In the genomic region with DNA sequence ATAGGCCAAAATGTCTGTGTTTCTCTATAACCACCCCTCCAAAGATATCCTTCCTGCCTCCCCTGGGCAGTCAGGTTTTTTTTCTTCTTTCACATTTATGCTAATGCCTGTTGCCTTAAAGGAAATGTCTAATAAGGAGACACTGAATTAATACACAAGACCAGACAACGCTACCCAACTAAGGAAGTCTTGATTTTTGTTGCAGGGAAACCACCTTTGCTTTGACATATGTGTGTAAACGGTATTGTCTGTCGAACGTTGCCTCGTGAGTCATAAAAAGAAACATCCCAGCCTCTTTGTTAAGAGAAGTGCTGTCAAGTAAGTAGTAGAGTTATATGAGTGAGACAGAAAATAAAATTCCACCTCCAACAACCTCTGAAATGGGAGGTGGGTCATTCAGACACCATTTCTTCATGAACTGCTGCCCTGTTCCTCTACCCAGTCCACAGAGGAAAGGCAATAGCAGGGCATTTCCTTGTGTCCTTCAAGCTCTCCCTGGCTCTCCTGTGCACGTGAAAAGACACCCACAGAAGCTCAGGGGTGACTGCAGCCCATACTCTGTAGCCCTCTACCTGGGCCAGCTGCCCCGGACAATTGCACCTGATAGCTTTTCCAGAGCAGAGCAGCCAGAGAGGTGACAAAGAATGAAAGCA, we compare ENCODE assay signal across 14 cellular contexts. TPM values are rescaled to one million over a fixed set of nuclear protein-coding genes. Genes with fewer than 3 reads are reported as not detected.
DNase-seq lines count a peak whose midpoint lies in the region; ATAC-seq and TF ChIP-seq lines count a peak whose summit lies in the region.
"Had no signal": no experiment of that assay in that cellular context is flagged by ENCODE, and none has a peak within 500 bp of the region (broad histone marks: within the 10 kb centered on the region; RNA-seq: fewer than 3 reads in every experiment).

No MANE protein-coding gene starts in this region.

- H3K9me3 ChIP-seq in Loucy (ENCODE audit: insufficient read depth, low read depth, low read length), result no peaks in the 10 kb centered on the region
- peaks cover 3% of the 10 kb centered on the region for H3K9me3 ChIP-seq in neural cell (ENCODE audit: low read length)
- H3K9me3 ChIP-seq in transverse colon, result peaks cover 0 to 7% of the 10 kb centered on the region in 2 donors

- H3K27me3 Mint-ChIP-seq in activated CD4-positive, alpha-beta T cell treated with anti-CD3 and anti-CD28 coated beads, Interleukin-2, amount 10 ng/mL, durations not matched to agents 7 days and 5 days, result peaks cover 23% of the 10 kb centered on the region

- TF ChIP-seq POLR2A in transverse colon (IDR thresholded peaks at IDR 0.05), result no peak

- H4K20me1 ChIP-seq in Loucy (ENCODE audit: insufficient read depth, low read length, poor library complexity, severe bottlenecking) (no peaks in the 10 kb centered on the region), neural cell (ENCODE audit: insufficient read depth) (no peaks in the 10 kb centered on the region)

- H3K9me3 Mint-ChIP-seq in activated CD4-positive, alpha-beta T cell treated with anti-CD3 and anti-CD28 coated beads, Interleukin-2, amount 10 ng/mL, durations not matched to agents 7 days and 5 days, result peaks cover 10% of the 10 kb centered on the region

- POLR2A ChIA-PET in activated CD4-positive, alpha-beta T cell treated with anti-CD3 and anti-CD28 coated beads, Interleukin-2, amount 10 ng/mL, durations not matched to agents 7 days and 5 days (lab: Charles Lee), result no interaction called here

- CTCF ChIA-PET in activated CD4-positive, alpha-beta T cell treated with anti-CD3 and anti-CD28 coated beads, Interleukin-2, amount 10 ng/mL, durations not matched to agents 7 days and 5 days (lab: Charles Lee), result no interaction called here

- 33 to 49% methylated on average over 5 to 7 of the region's 7 CpGs for WGBS in transverse colon (ENCODE audit: low coverage in 1 of 2), 2 donors

- H3K79me2 ChIP-seq in Loucy (ENCODE audit: insufficient read depth, low read length) (no peaks in the 10 kb centered on the region), neural cell (replicated peaks; ENCODE audit: insufficient read depth, low read length) (no peaks in the 10 kb centered on the region)

- H2AFZ ChIP-seq in Loucy (ENCODE audit: low read length) (peak overlapping the region; percentile 62; the same call in 1 of the 2 replicates), neural cell (ENCODE audit: low read depth, low read length) (no peak overlapping the region)

- H3K36me3 Mint-ChIP-seq in activated CD4-positive, alpha-beta T cell treated with anti-CD3 and anti-CD28 coated beads, Interleukin-2, amount 10 ng/mL, durations not matched to agents 7 days and 5 days (ENCODE audit: low read depth), result peaks cover 9% of the 10 kb centered on the region

- TF ChIP-seq EP300 in neural cell (conservative IDR thresholded peaks at IDR 0.05; ENCODE audit: poor library complexity, severe bottlenecking), result peak; percentile 23
- TF ChIP-seq EP300 in transverse colon (IDR thresholded peaks at IDR 0.05; ENCODE audit: low read depth), result no peak

- H3K4me1 Mint-ChIP-seq in activated CD4-positive, alpha-beta T cell treated with anti-CD3 and anti-CD28 coated beads, Interleukin-2, amount 10 ng/mL, durations not matched to agents 7 days and 5 days, result peaks cover 14% of the 10 kb centered on the region

- DNase-seq in activated CD4-positive, alpha-beta T cell treated with anti-CD3 and anti-CD28 coated beads, Interleukin-2, amount 10 ng/mL, durations not matched to agents 7 days and 5 days, result no peak
- no peak for DNase-seq in activated CD4-positive, alpha-beta T cell treated with anti-CD3 and anti-CD28 coated beads for 1 hour
- DNase-seq in transverse colon (no peak), SKM-1 (lab: John Stamatoyannopoulos, UW; ENCODE audit: unreplicated experiment) (no peak)
- DNase-seq in stimulated activated CD4-positive, alpha-beta T cell treated with anti-CD3 and anti-CD28 coated beads, Interleukin-4, amount 100 ng/mL, for 4 hours, result no peak
- DNase-seq: activated CD8-positive, alpha-beta memory T cell treated with anti-CD3 and anti-CD28 coated beads, Interleukin-2, amount 50 U/mL, for 48 hours; foreskin melanocyte; NCI-H345; psoas muscle had no signal

- in situ Hi-C loops in transverse colon (cut with MboI; ENCODE audit: low pct_ligation_motif_present in 1 of 4, low pct_unique_long_range_greater_than_20kb in 1 of 4, low sequenced_read_pairs in 3 of 4), result loop anchor here (25.0 kb wide), 1 partner anchor 607 kb away; no protein-coding TSS in a partner anchor

- H3K27ac ChIP-seq in neural cell (ENCODE audit: low read length) (no peak overlapping the region), transverse colon (peak overlapping the region in 1 of 4 donors; percentile 53)
- H3K27ac ChIP-seq: psoas muscle had no signal

- intact Hi-C loops in transverse colon (cut with DNase I; ENCODE audit: low total_unique reads), result no loop called here

- TF ChIP-seq CTCF in Loucy (conservative IDR thresholded peaks at IDR 0.05; ENCODE audit: low read length) (no peak), neural cell (IDR thresholded peaks at IDR 0.05; ENCODE audit: poor library complexity, severe bottlenecking) (no peak), transverse colon (IDR thresholded peaks at IDR 0.05) (no peak)

- peak; percentile 88 for ATAC-seq in HG02571 (IDR thresholded peaks at IDR 0.05; ENCODE audit: unreplicated experiment)
- ATAC-seq: psoas muscle had no signal

- H3K27me3 ChIP-seq in Loucy (ENCODE audit: insufficient read depth, low read length, poor library complexity, severe bottlenecking), result no peaks in the 10 kb centered on the region
- no peaks in the 10 kb centered on the region for H3K27me3 ChIP-seq in neural cell (ENCODE audit: insufficient read depth, low read depth, low read length)
- no peaks in the 10 kb centered on the region for H3K27me3 ChIP-seq in transverse colon

- peak overlapping the region; percentile 37 for H3K4me2 ChIP-seq in Loucy (ENCODE audit: low read depth, low read length, poor library complexity, severe bottlenecking)
- no peak overlapping the region for H3K4me2 ChIP-seq in neural cell (ENCODE audit: low read length)

- H3K4me1 ChIP-seq in Loucy (ENCODE audit: insufficient read depth, low read length, poor library complexity, severe bottlenecking), result peaks cover 7% of the 10 kb centered on the region
- peaks cover 0 to 13% (median 0%) of the 10 kb centered on the region in 4 donors for H3K4me1 ChIP-seq in transverse colon
- H3K4me1 ChIP-seq: psoas muscle had no signal

- H3K9me2 ChIP-seq in Loucy (replicated peaks; ENCODE audit: low read depth, low read length) (no peaks in the 10 kb centered on the region), neural cell (ENCODE audit: insufficient read depth, low read length) (no peaks in the 10 kb centered on the region)

- no peak overlapping the region for H3K4me3 Mint-ChIP-seq in activated CD4-positive, alpha-beta T cell treated with anti-CD3 and anti-CD28 coated beads, Interleukin-2, amount 10 ng/mL, durations not matched to agents 7 days and 5 days

- H3K4me3 ChIP-seq in Loucy (ENCODE audit: low read length, poor library complexity, severe bottlenecking), result no peak overlapping the region
- no peak overlapping the region for H3K4me3 ChIP-seq in neural cell (ENCODE audit: low read length)
- no peak overlapping the region for H3K4me3 ChIP-seq in transverse colon
- H3K4me3 ChIP-seq: psoas muscle had no signal

- H3F3A ChIP-seq in Loucy (ENCODE audit: low read depth), result no peaks in the 10 kb centered on the region
- no peaks in the 10 kb centered on the region for H3F3A ChIP-seq in neural cell (ENCODE audit: insufficient read depth, low read length, poor library complexity, severe bottlenecking)

- no peaks in the 10 kb centered on the region for H3K36me3 ChIP-seq in Loucy (ENCODE audit: insufficient read depth, low read length)
- no peaks in the 10 kb centered on the region for H3K36me3 ChIP-seq in neural cell (ENCODE audit: insufficient read depth, low read length)
- H3K36me3 ChIP-seq in transverse colon, result no peaks in the 10 kb centered on the region

- TF ChIP-seq RAD21 in neural cell (conservative IDR thresholded peaks at IDR 0.05), result no peak

- H3K27ac Mint-ChIP-seq in activated CD4-positive, alpha-beta T cell treated with anti-CD3 and anti-CD28 coated beads, Interleukin-2, amount 10 ng/mL, durations not matched to agents 7 days and 5 days, result peak overlapping the region; percentile 7

- no peak overlapping the region for H3K9ac ChIP-seq in Loucy (ENCODE audit: low read depth, low read length, poor library complexity, severe bottlenecking)
- no peak overlapping the region for H3K9ac ChIP-seq in neural cell (ENCODE audit: low read length)

TF ChIP-seq in neural cell, 6 proteins besides CTCF, POLR2A, EP300 and RAD21:
- peak; percentile 42 for TF ChIP-seq POLR2AphosphoS5 (IDR thresholded peaks at IDR 0.05)
- TF ChIP-seq REST (IDR thresholded peaks at IDR 0.05; ENCODE audit: borderline replicate concordance), result no peak

RNA-seq across cellular contexts. Expression of gene ST8SIA6, which starts 10.2 kb away (rescaled TPM):
- under 1 TPM; 0.15 to 0.20 TPM for total RNA-seq in activated CD4-positive, alpha-beta T cell treated with anti-CD3 and anti-CD28 coated beads, Interleukin-2, amount 10 ng/mL, durations not matched to agents 7 days and 5 days
- 0.20 and 0.41 TPM in 2 replicates for polyA plus RNA-seq in neural cell
- polyA minus RNA-seq in neural cell, result 1.2 and 1.3 TPM in 2 replicates
- total RNA-seq in transverse colon, result 1 to 10 TPM in 1 of 4 donors, under 1 TPM in 1, not detected in 2; 0.64 to 1.2 TPM
- total RNA-seq: H4 had no signal
- polyA plus RNA-seq: AG04450 had no signal
